ENCODE assay signal across 9 cellular contexts in genomic region chr18:48002933-48003365, GRCh38.
DNase-seq lines count a peak whose midpoint lies in the region; ATAC-seq and TF ChIP-seq lines count a peak whose summit lies in the region.
"Had no signal": no experiment of that assay in that cellular context is flagged by ENCODE, and none has a peak within 500 bp of the region (broad histone marks: within the 10 kb centered on the region; RNA-seq: fewer than 3 reads in every experiment).

No MANE protein-coding gene starts in this region.

- peak overlapping the region; percentile 58; the same call in 1 of the 2 replicates for H3K9ac ChIP-seq in SK-N-SH
- H3K9ac ChIP-seq in endodermal cell (ENCODE audit: extremely low read depth, low read length, poor library complexity, severe bottlenecking): no peak overlapping the region

- H3K4me1 ChIP-seq in SK-N-SH (ENCODE audit: control insufficient read depth in 1 of 2, insufficient read depth in 2 of 2, low read depth in 1 of 2, low read length in 1 of 2): peaks cover 4 to 19% of the 10 kb centered on the region in 2 experiments; a peak in 2 of 4 replicates
- H3K4me1 ChIP-seq in stomach: peaks cover 3 to 18% (median 6%) of the 10 kb centered on the region in 4 donors
- peaks cover 3% of the 10 kb centered on the region for H3K4me1 ChIP-seq in endodermal cell (ENCODE audit: control insufficient read depth, insufficient read depth, low read length)

- H3K9me3 ChIP-seq in SK-N-SH (no peaks in the 10 kb centered on the region), stomach (no peaks in the 10 kb centered on the region), endodermal cell (ENCODE audit: control insufficient read depth, low read length) (no peaks in the 10 kb centered on the region)

- H3K79me2 ChIP-seq in SK-N-SH (ENCODE audit: insufficient read depth): no peaks in the 10 kb centered on the region

- H3K27me3 ChIP-seq in SK-N-SH (ENCODE audit: insufficient read depth) (no peaks in the 10 kb centered on the region), stomach (peaks cover 0 to 5% (median 0%) of the 10 kb centered on the region in 3 donors), endodermal cell (ENCODE audit: control insufficient read depth, insufficient read depth, low read length, poor library complexity, severe bottlenecking) (no peaks in the 10 kb centered on the region)

- no peaks in the 10 kb centered on the region for H3K36me3 ChIP-seq in SK-N-SH (replicated peaks in 1 of 2; ENCODE audit: control insufficient read depth in 1 of 2, insufficient read depth in 2 of 2, low read length in 1 of 2)
- no peaks in the 10 kb centered on the region for H3K36me3 ChIP-seq in stomach
- H3K36me3 ChIP-seq in endodermal cell (ENCODE audit: control insufficient read depth, insufficient read depth, low read length): no peaks in the 10 kb centered on the region

- TF ChIP-seq CTCF in SK-N-SH (IDR thresholded peaks at IDR 0.05) (no peak), stomach (IDR thresholded peaks at IDR 0.05) (no peak), endodermal cell (conservative IDR thresholded peaks at IDR 0.05) (no peak)

- intact Hi-C loops in left cardiac atrium (cut with DNase I) (loop anchor here in 1 of 2 donors (5.0 kb wide), 1 partner anchor 76 kb away; no protein-coding TSS in a partner anchor), stomach (cut with DNase I; ENCODE audit: low total_unique reads) (no loop called here)

- TF ChIP-seq EP300 in SK-N-SH (IDR thresholded peaks at IDR 0.05; ENCODE audit: borderline replicate concordance in 1 of 2, low read depth in 1 of 2, low read length in 1 of 2) (peak in 1 of 2 experiments; percentile 63; a peak in 1 of 4 replicates), stomach (IDR thresholded peaks at IDR 0.05) (no peak)

- TF ChIP-seq POLR2A in stomach (IDR thresholded peaks at IDR 0.05): no peak

- H3K9me2 ChIP-seq in SK-N-SH: no peaks in the 10 kb centered on the region

- H3K4me3 Mint-ChIP-seq in endodermal cell: no peak overlapping the region
- H3K4me3 Mint-ChIP-seq: activated naive CD4-positive, alpha-beta T cell treated with anti-CD3 and anti-CD28 coated beads for 36 hours had no signal

- WGBS in SK-N-SH (ENCODE audit: low lambda C conversion rate): 0% methylated on average over 1 of the region's 5 CpGs
- 35 to 56% (median 45%) methylated on average over 5 of the region's 5 CpGs for WGBS in stomach, 5 donors
- 88 to 92% methylated on average over 2 to 5 of the region's 5 CpGs for WGBS in endodermal cell (ENCODE audit: insufficient coverage in 1 of 2, insufficient read length in 1 of 2), 2 experiments

- H4K20me1 ChIP-seq in SK-N-SH (ENCODE audit: insufficient read depth): no peaks in the 10 kb centered on the region

- H3K27ac ChIP-seq in SK-N-SH (ENCODE audit: low read depth in 2 of 2, low read length in 1 of 2) (peak overlapping the region in 1 of 2 experiments; percentile 69; a peak in 2 of 4 replicates), stomach (peak overlapping the region in 4 of 5 donors; percentile 17 to 60 (median 36)), endodermal cell (ENCODE audit: low read depth, low read length) (no peak overlapping the region)

- H3K4me2 ChIP-seq in SK-N-SH: peak overlapping the region; percentile 10; the same call in 1 of the 2 replicates

- ATAC-seq in left cardiac atrium (peak; percentile 86 to 92), HG02610 (IDR thresholded peaks at IDR 0.05; ENCODE audit: unreplicated experiment) (no peak)

- H3F3A ChIP-seq in SK-N-SH (replicated peaks; ENCODE audit: insufficient read depth): no peaks in the 10 kb centered on the region

- H3K27ac Mint-ChIP-seq in endodermal cell: no peak overlapping the region
- H3K27ac Mint-ChIP-seq: activated naive CD4-positive, alpha-beta T cell treated with anti-CD3 and anti-CD28 coated beads for 36 hours had no signal

- no peak overlapping the region for H3K4me3 ChIP-seq in SK-N-SH (ENCODE audit: low read depth in 2 of 2, low read length in 1 of 2)
- H3K4me3 ChIP-seq in stomach: no peak overlapping the region
- no peak overlapping the region for H3K4me3 ChIP-seq in endodermal cell (ENCODE audit: low read length)

- DNase-seq in DMS53 (lab: John Stamatoyannopoulos, UW) (peak; percentile 59), DMS53 treated with DMSO at 0.1 percent for 48 hours (lab: John Stamatoyannopoulos, UW; ENCODE audit: unreplicated experiment) (no peak), SK-N-SH (no peak), left cardiac atrium (peak; percentile 72), stomach (peak; percentile 28), endodermal cell (no peak), anterior cingulate cortex (lab: John Stamatoyannopoulos, UW) (no peak)
- DNase-seq: activated naive CD4-positive, alpha-beta T cell treated with anti-CD3 and anti-CD28 coated beads for 36 hours had no signal

- POLR2A ChIA-PET in SK-N-SH (lab: Yijun Ruan, JAX): no interaction called here

- CTCF ChIA-PET in SK-N-SH (lab: Yijun Ruan, JAX): no interaction called here

- no peaks in the 10 kb centered on the region for H3K36me3 Mint-ChIP-seq in endodermal cell (ENCODE audit: low read depth)

- peaks cover 5% of the 10 kb centered on the region for H3K9me3 Mint-ChIP-seq in endodermal cell
- H3K9me3 Mint-ChIP-seq: activated naive CD4-positive, alpha-beta T cell treated with anti-CD3 and anti-CD28 coated beads for 36 hours had no signal

- no peak for TF ChIP-seq RAD21 in SK-N-SH (IDR thresholded peaks at IDR 0.05; ENCODE audit: low read length)

- H2AFZ ChIP-seq in SK-N-SH (ENCODE audit: low read depth): peak overlapping the region; percentile 59; the same call in 1 of the 2 replicates

- no peaks in the 10 kb centered on the region for H3K27me3 Mint-ChIP-seq in endodermal cell (ENCODE audit: insufficient read depth)

- H3K4me1 Mint-ChIP-seq in endodermal cell: peaks cover 7% of the 10 kb centered on the region

TF ChIP-seq in SK-N-SH, 30 proteins besides CTCF, POLR2A, EP300 and RAD21 (continues in another document):
- no peak for TF ChIP-seq POLR2AphosphoS5 (IDR thresholded peaks at IDR 0.05; ENCODE audit: low read depth, low read length)
- no peak for TF ChIP-seq TAF1 (IDR thresholded peaks at IDR 0.05; ENCODE audit: borderline replicate concordance, low read depth, low read length)
- no peak for TF ChIP-seq SIN3A (IDR thresholded peaks at IDR 0.05; ENCODE audit: borderline replicate concordance, low read depth, low read length)
- no peak for TF ChIP-seq USF1 (IDR thresholded peaks at IDR 0.05; ENCODE audit: borderline replicate concordance, low read depth)
- no peak for TF ChIP-seq MXI1 (IDR thresholded peaks at IDR 0.05; ENCODE audit: low read depth, low read length)
- TF ChIP-seq GATA2 (CRISPR knock-in tag; IDR thresholded peaks at IDR 0.05): no peak
- peak; percentile 61; the same call in 1 of the 2 replicates for TF ChIP-seq RXRA (IDR thresholded peaks at IDR 0.05; ENCODE audit: borderline replicate concordance, low read depth)
- no peak for TF ChIP-seq RCOR1 (IDR thresholded peaks at IDR 0.05; ENCODE audit: low read length)
- TF ChIP-seq ELF1 (IDR thresholded peaks at IDR 0.05): no peak
- TF ChIP-seq REST (IDR thresholded peaks at IDR 0.05; ENCODE audit: low read depth, low read length): no peak
- TF ChIP-seq IRF3 (IDR thresholded peaks at IDR 0.05; ENCODE audit: low read depth, low read length): no peak
- TF ChIP-seq FOSL2 (IDR thresholded peaks at IDR 0.05; ENCODE audit: borderline replicate concordance, low read depth): peak; percentile 45; the same call in 1 of the 2 replicates

Comparison
In these comparisons a context has a peak if more than half of its experiments do, and no peak if none do; other contexts are left out.
1. DNase-seq: peak in DMS53 (single experiment), left cardiac atrium (single experiment) and stomach (single experiment); none in DMS53 treated with DMSO at 0.1 percent for 48 hours (single experiment), SK-N-SH (single experiment), endodermal cell (single experiment) and anterior cingulate cortex (0 of 58).